In genomic region chr5:177440211-177440989, GRCh38 we compare ENCODE assay signal across 15 cellular contexts. TPM values are rescaled to one million over a fixed set of nuclear protein-coding genes. Genes with fewer than 3 reads are reported as not detected.
A peak's percentile ranks its signal among the peaks of the same experiment; 100 is the strongest.
DNase-seq lines count a peak whose midpoint lies in the region; ATAC-seq, FAIRE-seq and TF ChIP-seq lines count a peak whose summit lies in the region.
"Had no signal": no experiment of that assay in that cellular context is flagged by ENCODE, and none has a peak within 500 bp of the region (broad histone marks: within the 10 kb centered on the region; RNA-seq: fewer than 3 reads in every experiment).

No MANE protein-coding gene starts in this region.

- H3K9me3 ChIP-seq in BLaER1 (no peaks in the 10 kb centered on the region), MG63 (no peaks in the 10 kb centered on the region), HepG2 (ENCODE audit: low read length) (no peaks in the 10 kb centered on the region), left ventricle myocardium inferior (replicated peaks) (no peaks in the 10 kb centered on the region), heart right ventricle (no peaks in the 10 kb centered on the region)
- H3K9me3 ChIP-seq: Peyer's patch, right atrium auricular region had no signal

- TF ChIP-seq POLR2A in HepG2 (IDR thresholded peaks at IDR 0.05; ENCODE audit: insufficient read depth in 1 of 2, low read depth in 2 of 2, low read length in 2 of 2): no peak; a peak in 1 of 4 replicates

- H3K56ac ChIP-seq in mesendoderm (ENCODE audit: low read length): no peak overlapping the region

- no peak overlapping the region for H2BK15ac ChIP-seq in mesendoderm (replicated peaks; ENCODE audit: low read depth)

- TF ChIP-seq CTCF in HepG2 (CRISPR knock-in tag; IDR thresholded peaks at IDR 0.05) (no peak), left ventricle myocardium inferior (IDR thresholded peaks at IDR 0.05; ENCODE audit: borderline replicate concordance) (no peak), heart right ventricle (IDR thresholded peaks at IDR 0.05) (no peak)

- 98% methylated on average over 15 of the region's 24 CpGs for WGBS in HepG2 (ENCODE audit: low lambda C conversion rate)
- WGBS in heart right ventricle, 2 donors: 90 to 94% methylated on average over 24 of the region's 24 CpGs
- WGBS in mesendoderm (ENCODE audit: extremely low coverage, insufficient coverage, low lambda C conversion rate): no CpG with 5 or more reads among the region's 24 CpGs

- H3K36me3 ChIP-seq in BLaER1: peaks cover 86% of the 10 kb centered on the region
- peaks cover 96% of the 10 kb centered on the region for H3K36me3 ChIP-seq in MG63
- H3K36me3 ChIP-seq in HepG2 (replicated peaks in 1 of 2; ENCODE audit: control insufficient read depth in 1 of 2, insufficient read depth in 2 of 2, low read length in 2 of 2): peaks cover 8 to 16% of the 10 kb centered on the region in 2 experiments; a peak in 4 of 5 replicates
- H3K36me3 ChIP-seq in left ventricle myocardium inferior: peaks cover 52% of the 10 kb centered on the region
- H3K36me3 ChIP-seq in heart right ventricle: peaks cover 0 to 77% (median 12%) of the 10 kb centered on the region in 9 donors
- peaks cover 1% of the 10 kb centered on the region for H3K36me3 ChIP-seq in mesendoderm (ENCODE audit: control insufficient read depth, insufficient read depth, low read length)

- TF ChIP-seq EP300 in HepG2 (IDR thresholded peaks at IDR 0.05; ENCODE audit: low read depth in 2 of 2, low read length in 2 of 2) (no peak), HepG2 (CRISPR knock-in tag; IDR thresholded peaks at IDR 0.05; ENCODE audit: borderline replicate concordance) (no peak)

- FAIRE-seq in HepG2 (lab: Jason Lieb, UNC): no peak
- FAIRE-seq: urothelium cell line had no signal

- TF ChIP-seq RAD21 in HepG2 (CRISPR knock-in tag; IDR thresholded peaks at IDR 0.05): no peak

- H3K23ac ChIP-seq in mesendoderm (ENCODE audit: low read length): no peak overlapping the region

- H3K4ac ChIP-seq in mesendoderm (ENCODE audit: low read depth, low read length): no peak overlapping the region

- no peaks in the 10 kb centered on the region for H3K79me1 ChIP-seq in mesendoderm (ENCODE audit: low read length)

- no TSS peak for BruUV-seq in HepG2 (replicated peaks; lab: Mats Ljungman, UMichigan)

- intact Hi-C loops in HepG2 (cut with micrococcal nuclease; ENCODE audit: unreplicated experiment) (no loop called here), left ventricle myocardium superior (cut with micrococcal nuclease) (no loop called here), left ventricle myocardium inferior (cut with micrococcal nuclease) (no loop called here), heart right ventricle (cut with DNase I) (no loop called here)

- no peak overlapping the region for H3K4me3 ChIP-seq in BLaER1
- no peak overlapping the region for H3K4me3 ChIP-seq in MG63
- no peak overlapping the region for H3K4me3 ChIP-seq in HepG2 (replicated peaks in 1 of 3; ENCODE audit: insufficient read depth in 1 of 3, low read depth in 2 of 3, low read length in 3 of 3)
- H3K4me3 ChIP-seq in left ventricle myocardium inferior: no peak overlapping the region
- H3K4me3 ChIP-seq in heart right ventricle: no peak overlapping the region
- no peak overlapping the region for H3K4me3 ChIP-seq in mesendoderm (ENCODE audit: low read length)
- H3K4me3 ChIP-seq: Peyer's patch, right atrium auricular region had no signal

- no peak overlapping the region for H4K5ac ChIP-seq in mesendoderm (ENCODE audit: low read length)

- peaks cover 36% of the 10 kb centered on the region for H3K4me1 ChIP-seq in BLaER1
- peaks cover 30% of the 10 kb centered on the region for H3K4me1 ChIP-seq in HepG2 (ENCODE audit: insufficient read depth, low read length)
- no peaks in the 10 kb centered on the region for H3K4me1 ChIP-seq in left ventricle myocardium inferior
- H3K4me1 ChIP-seq in heart right ventricle: peaks cover 0 to 7% (median 0%) of the 10 kb centered on the region in 9 donors
- no peaks in the 10 kb centered on the region for H3K4me1 ChIP-seq in mesendoderm (ENCODE audit: control insufficient read depth, low read depth, low read length)
- H3K4me1 ChIP-seq: right atrium auricular region had no signal

- ATAC-seq in HepG2 (no peak), left ventricle myocardium superior (no peak), heart right ventricle (no peak)

- H3K27me3 ChIP-seq in BLaER1: no peaks in the 10 kb centered on the region
- no peaks in the 10 kb centered on the region for H3K27me3 ChIP-seq in MG63
- H3K27me3 ChIP-seq in HepG2 (ENCODE audit: control insufficient read depth in 1 of 2, insufficient read depth in 2 of 2, low read length in 2 of 2): no peaks in the 10 kb centered on the region
- H3K27me3 ChIP-seq in left ventricle myocardium inferior (ENCODE audit: low read depth): no peaks in the 10 kb centered on the region
- peaks cover 0 to under 1% (median 0%) of the 10 kb centered on the region in 7 donors for H3K27me3 ChIP-seq in heart right ventricle
- H3K27me3 ChIP-seq in mesendoderm (ENCODE audit: insufficient read depth, low read length, poor library complexity): no peaks in the 10 kb centered on the region
- H3K27me3 ChIP-seq: Peyer's patch, right atrium auricular region had no signal

- no peak overlapping the region for H2BK120ac ChIP-seq in mesendoderm (ENCODE audit: low read depth, low read length)

- POLR2A ChIA-PET in HepG2 (lab: Yijun Ruan, JAX): interaction anchor here (1.3 to 2.0 kb wide), 2 partner anchors 14 to 15 kb away, joined by 3 to 8 read pairs; partner anchors contain the start of gene GRK6

- CTCF ChIA-PET in HepG2 (lab: Yijun Ruan, JAX; ENCODE audit: low intra/inter-chr PET ratio, low total read pairs): no interaction called here

- H4K20me1 ChIP-seq in BLaER1: peaks cover 9% of the 10 kb centered on the region; the same call in 1 of the 2 replicates
- H4K20me1 ChIP-seq in HepG2 (ENCODE audit: insufficient read depth, low read length): peaks cover 2% of the 10 kb centered on the region; the same call in 1 of the 2 replicates

- H2BK5ac ChIP-seq in mesendoderm (ENCODE audit: low read length): no peak overlapping the region

- H3K9ac ChIP-seq in BLaER1 (0 out of 2 replicates have a peak overlapping the region, but pooled peaks have one; percentile 34), HepG2 (ENCODE audit: insufficient read depth, low read depth, low read length) (no peak overlapping the region), mesendoderm (ENCODE audit: low read length) (no peak overlapping the region)

- no peaks in the 10 kb centered on the region for H3K79me2 ChIP-seq in HepG2 (ENCODE audit: insufficient read depth, low read length)
- H3K79me2 ChIP-seq in mesendoderm (ENCODE audit: control insufficient read depth, insufficient read depth, low read length): no peaks in the 10 kb centered on the region

- no peak overlapping the region for H2AK5ac ChIP-seq in mesendoderm (ENCODE audit: low read length)

- H3K18ac ChIP-seq in mesendoderm (ENCODE audit: low read length): no peak overlapping the region

- peak overlapping the region; percentile 41; the same call in 1 of the 2 replicates for H3K27ac ChIP-seq in BLaER1
- no peak overlapping the region for H3K27ac ChIP-seq in HepG2 (ENCODE audit: extremely low read length, insufficient read depth, low read length)
- H3K27ac ChIP-seq in left ventricle myocardium inferior (replicated peaks): no peak overlapping the region
- H3K27ac ChIP-seq in heart right ventricle: peak overlapping the region in 1 of 10 donors; percentile 0
- no peak overlapping the region for H3K27ac ChIP-seq in mesendoderm (ENCODE audit: low read depth, low read length)
- H3K27ac ChIP-seq: Peyer's patch, right atrium auricular region had no signal

- no peak overlapping the region for H2AFZ ChIP-seq in HepG2 (ENCODE audit: low read length)

- no peak overlapping the region for H4K8ac ChIP-seq in mesendoderm (ENCODE audit: low read depth, low read length)

- H3K4me2 ChIP-seq in BLaER1: peak overlapping the region; percentile 19; the same call in 1 of the 2 replicates
- no peak overlapping the region for H3K4me2 ChIP-seq in HepG2 (ENCODE audit: low read depth, low read length)
- H3K4me2 ChIP-seq in mesendoderm (ENCODE audit: low read length): no peak overlapping the region

- in situ Hi-C loops in HepG2 (cut with HindIII; ENCODE audit: extremely low pct_ligation_motif_present, low pct_unique_long_range_greater_than_20kb): no loop called here

- DNase-seq in MG63 (peak; percentile 17), HepG2 (ENCODE audit: low spot score) (no peak), left ventricle myocardium superior (no peak), left ventricle myocardium inferior (no peak), heart right ventricle (no peak), mesendoderm (no peak)
- DNase-seq in activated T-cell treated with anti-CD3 and anti-CD28 coated beads, Interleukin-2, amount 50 U/mL, for 1 hour: peak; percentile 51
- DNase-seq: hypothalamus, NCI-H2171 treated with DMSO at 0.1 percent for 48 hours had no signal

RNA-seq across cellular contexts. Expression of gene PRR7, which starts 6.2 kb away (rescaled TPM):
- total RNA-seq in MG63 (2014; rRNA removed; shearing (Covaris generic); ENCODE audit: low replicate concordance): 61.4 and 68.2 TPM in 2 replicates
- total RNA-seq in HepG2 (2016; rRNA removed; fragmentation: Illumina TruSeq; extraction: Trizol) (3.9 and 5.0 TPM in 2 replicates), left ventricle myocardium superior (0.40 TPM), left ventricle myocardium inferior (2.1 TPM), heart right ventricle (1 to 10 TPM in 9 of 10 donors, under 1 TPM in 1; 0.97 to 2.9 (median 1.9) TPM)
- total RNA-seq in HepG2 (2016; cell fraction: cytosol; rRNA removed; fragmentation: Illumina TruSeq; extraction: Trizol; ENCODE audit: low read depth): 16.0 and 17.8 TPM in 2 replicates
- total RNA-seq in HepG2 (2016; cell fraction: insoluble cytoplasmic fraction; rRNA removed; fragmentation: Illumina TruSeq; extraction: Trizol): 3.2 and 5.8 TPM in 2 replicates
- total RNA-seq in HepG2 (2016; cell fraction: membrane; rRNA removed; fragmentation: Illumina TruSeq; extraction: Trizol): 13.3 and 19.1 TPM in 2 replicates
- total RNA-seq in HepG2 (2016; cell fraction: nucleus; rRNA removed; fragmentation: Illumina TruSeq; extraction: Trizol): 2.0 and 2.5 TPM in 2 replicates
- polyA plus RNA-seq in HepG2 (2011; rRNA removed) (4.8 and 6.7 TPM in 2 replicates), heart right ventricle (1 to 10 TPM; 1.8 to 2.7 TPM)
- polyA plus RNA-seq in HepG2 (2011; cell fraction: cytosol; rRNA removed): 6.4 and 16.7 TPM in 2 replicates
- 14.7 and 21.3 TPM in 2 replicates for polyA plus RNA-seq in HepG2 (2011; cell fraction: nucleus; rRNA removed)
- polyA plus RNA-seq in HepG2 (2012): 1.5 and 3.1 TPM in 2 replicates
- 20.2 and 21.6 TPM in 2 replicates for polyA plus RNA-seq in HepG2 (2016; cell fraction: cytosol; fragmentation: Illumina TruSeq; extraction: Trizol; ENCODE audit: low read depth)
- polyA plus RNA-seq in HepG2 (2016; cell fraction: insoluble cytoplasmic fraction; fragmentation: Illumina TruSeq; extraction: Trizol; ENCODE audit: low read depth): 4.9 and 5.8 TPM in 2 replicates
- 16.9 and 17.7 TPM in 2 replicates for polyA plus RNA-seq in HepG2 (2016; cell fraction: membrane; fragmentation: Illumina TruSeq; extraction: Trizol; ENCODE audit: low read depth)
- polyA plus RNA-seq in HepG2 (2016; cell fraction: nucleus; fragmentation: Illumina TruSeq; extraction: Trizol; ENCODE audit: insufficient read depth, low read depth): 5.8 and 6.9 TPM in 2 replicates
- 0.94 and 6.4 TPM in 2 replicates for polyA minus RNA-seq in HepG2 (2011; rRNA and poly(A)+ RNA removed; ENCODE audit: low replicate concordance)
- polyA minus RNA-seq in HepG2 (2011; cell fraction: cytosol; rRNA and poly(A)+ RNA removed): 3.2 and 5.0 TPM in 2 replicates
- 1.1 and 1.4 TPM in 2 replicates for polyA minus RNA-seq in HepG2 (2011; cell fraction: nucleus; rRNA and poly(A)+ RNA removed)
- polyA plus RNA-seq in mesendoderm (2013, experiment 1 of 2): 2.6 TPM
- 2.9 TPM for polyA plus RNA-seq in mesendoderm (2013, experiment 2 of 2)

RNA-seq across cellular contexts. Expression of gene GRK6, which starts 13.9 kb away (rescaled TPM):
- total RNA-seq in MG63 (2014; rRNA removed; shearing (Covaris generic); ENCODE audit: low replicate concordance): 62.4 and 127 TPM in 2 replicates
- total RNA-seq in HepG2 (2016; rRNA removed; fragmentation: Illumina TruSeq; extraction: Trizol): 16.1 and 19.9 TPM in 2 replicates
- total RNA-seq in HepG2 (2016; cell fraction: cytosol; rRNA removed; fragmentation: Illumina TruSeq; extraction: Trizol; ENCODE audit: low read depth): 21.2 and 25.1 TPM in 2 replicates
- total RNA-seq in HepG2 (2016; cell fraction: insoluble cytoplasmic fraction; rRNA removed; fragmentation: Illumina TruSeq; extraction: Trizol): 15.7 and 20.8 TPM in 2 replicates
- 43.3 and 44.5 TPM in 2 replicates for total RNA-seq in HepG2 (2016; cell fraction: membrane; rRNA removed; fragmentation: Illumina TruSeq; extraction: Trizol)
- total RNA-seq in HepG2 (2016; cell fraction: nucleus; rRNA removed; fragmentation: Illumina TruSeq; extraction: Trizol): 15.6 TPM in 2 replicates
- 13.2 and 17.4 TPM in 2 replicates for polyA plus RNA-seq in HepG2 (2011; rRNA removed)
- 16.2 and 19.6 TPM in 2 replicates for polyA plus RNA-seq in HepG2 (2011; cell fraction: cytosol; rRNA removed)
- 21.6 and 24.6 TPM in 2 replicates for polyA plus RNA-seq in HepG2 (2011; cell fraction: nucleus; rRNA removed)
- 16.7 and 17.5 TPM in 2 replicates for polyA plus RNA-seq in HepG2 (2012)
- polyA plus RNA-seq in HepG2 (2016; cell fraction: cytosol; fragmentation: Illumina TruSeq; extraction: Trizol; ENCODE audit: low read depth): 36.3 and 37.2 TPM in 2 replicates
- 20.6 and 21.6 TPM in 2 replicates for polyA plus RNA-seq in HepG2 (2016; cell fraction: insoluble cytoplasmic fraction; fragmentation: Illumina TruSeq; extraction: Trizol; ENCODE audit: low read depth)
- polyA plus RNA-seq in HepG2 (2016; cell fraction: membrane; fragmentation: Illumina TruSeq; extraction: Trizol; ENCODE audit: low read depth): 45.6 and 48.4 TPM in 2 replicates
- polyA plus RNA-seq in HepG2 (2016; cell fraction: nucleus; fragmentation: Illumina TruSeq; extraction: Trizol; ENCODE audit: insufficient read depth, low read depth): 22.8 and 26.4 TPM in 2 replicates
- polyA minus RNA-seq in HepG2 (2011; rRNA and poly(A)+ RNA removed; ENCODE audit: low replicate concordance): 11.2 and 22.9 TPM in 2 replicates
- 13.6 and 15.1 TPM in 2 replicates for polyA minus RNA-seq in HepG2 (2011; cell fraction: cytosol; rRNA and poly(A)+ RNA removed)
- polyA minus RNA-seq in HepG2 (2011; cell fraction: nucleus; rRNA and poly(A)+ RNA removed): 19.2 and 24.9 TPM in 2 replicates
- total RNA-seq in left ventricle myocardium superior: 17.6 TPM
- 15.6 TPM for total RNA-seq in left ventricle myocardium inferior
- 10 to 100 TPM; 11.8 to 21.2 (median 15.2) TPM for total RNA-seq in heart right ventricle
- polyA plus RNA-seq in heart right ventricle: 10 to 100 TPM in 1 of 2 donors, 1 to 10 TPM in 1; 6.7 to 22.9 TPM
- 20.9 TPM for polyA plus RNA-seq in mesendoderm (2013, experiment 1 of 2)
- polyA plus RNA-seq in mesendoderm (2013, experiment 2 of 2): 21.1 TPM

RNA-seq across cellular contexts. Expression of gene F12, which starts 31.0 kb away (rescaled TPM):
- total RNA-seq in MG63 (2014; rRNA removed; shearing (Covaris generic); ENCODE audit: low replicate concordance): 1.3 and 2.3 TPM in 2 replicates
- total RNA-seq in HepG2 (2016; rRNA removed; fragmentation: Illumina TruSeq; extraction: Trizol) (1.3 and 3.0 TPM in 2 replicates), left ventricle myocardium superior (not detected), left ventricle myocardium inferior (not detected), heart right ventricle (under 1 TPM in 1 of 10 donors, not detected in 9; 0.25 TPM)
- 1.9 and 3.1 TPM in 2 replicates for total RNA-seq in HepG2 (2016; cell fraction: cytosol; rRNA removed; fragmentation: Illumina TruSeq; extraction: Trizol; ENCODE audit: low read depth)
- total RNA-seq in HepG2 (2016; cell fraction: insoluble cytoplasmic fraction; rRNA removed; fragmentation: Illumina TruSeq; extraction: Trizol): 1.4 and 3.6 TPM in 2 replicates
- total RNA-seq in HepG2 (2016; cell fraction: membrane; rRNA removed; fragmentation: Illumina TruSeq; extraction: Trizol): 2.4 and 3.3 TPM in 2 replicates
- 2.3 and 3.0 TPM in 2 replicates for total RNA-seq in HepG2 (2016; cell fraction: nucleus; rRNA removed; fragmentation: Illumina TruSeq; extraction: Trizol)
- polyA plus RNA-seq in HepG2 (2011; rRNA removed) (2.5 and 3.1 TPM in 2 replicates), heart right ventricle (under 1 TPM; 0.28 to 0.37 TPM)
- polyA plus RNA-seq in HepG2 (2011; cell fraction: cytosol; rRNA removed): 1.5 and 3.0 TPM in 2 replicates
- 27.2 and 32.3 TPM in 2 replicates for polyA plus RNA-seq in HepG2 (2011; cell fraction: nucleus; rRNA removed)
- polyA plus RNA-seq in HepG2 (2012): 3.6 and 10.3 TPM in 2 replicates
- polyA plus RNA-seq in HepG2 (2016; cell fraction: cytosol; fragmentation: Illumina TruSeq; extraction: Trizol; ENCODE audit: low read depth): 3.7 and 5.9 TPM in 2 replicates
- polyA plus RNA-seq in HepG2 (2016; cell fraction: insoluble cytoplasmic fraction; fragmentation: Illumina TruSeq; extraction: Trizol; ENCODE audit: low read depth): 1.6 and 2.3 TPM in 2 replicates
- polyA plus RNA-seq in HepG2 (2016; cell fraction: membrane; fragmentation: Illumina TruSeq; extraction: Trizol; ENCODE audit: low read depth): 3.4 and 5.0 TPM in 2 replicates
- 6.6 and 9.9 TPM in 2 replicates for polyA plus RNA-seq in HepG2 (2016; cell fraction: nucleus; fragmentation: Illumina TruSeq; extraction: Trizol; ENCODE audit: insufficient read depth, low read depth)
- 2.5 and 2.6 TPM in 2 replicates for polyA minus RNA-seq in HepG2 (2011; rRNA and poly(A)+ RNA removed; ENCODE audit: low replicate concordance)
- polyA minus RNA-seq in HepG2 (2011; cell fraction: cytosol; rRNA and poly(A)+ RNA removed): 0.30 and 1.2 TPM in 2 replicates
- 1.0 and 1.7 TPM in 2 replicates for polyA minus RNA-seq in HepG2 (2011; cell fraction: nucleus; rRNA and poly(A)+ RNA removed)
- polyA plus RNA-seq in mesendoderm (2013, experiment 1 of 2): 0.24 TPM
- polyA plus RNA-seq in mesendoderm (2013, experiment 2 of 2): 0.25 TPM
- total RNA-seq: mesenteric fat pad had no signal

RNA-seq across cellular contexts. Expression of gene DBN1, which starts 33.0 kb away (rescaled TPM):
- 245 and 334 TPM in 2 replicates for total RNA-seq in MG63 (2014; rRNA removed; shearing (Covaris generic); ENCODE audit: low replicate concordance)
- total RNA-seq in HepG2 (2016; rRNA removed; fragmentation: Illumina TruSeq; extraction: Trizol): 15.7 and 37.3 TPM in 2 replicates
- total RNA-seq in HepG2 (2016; cell fraction: cytosol; rRNA removed; fragmentation: Illumina TruSeq; extraction: Trizol; ENCODE audit: low read depth): 6.9 and 9.3 TPM in 2 replicates
- total RNA-seq in HepG2 (2016; cell fraction: insoluble cytoplasmic fraction; rRNA removed; fragmentation: Illumina TruSeq; extraction: Trizol): 12.8 and 37.5 TPM in 2 replicates
- 12.9 and 15.2 TPM in 2 replicates for total RNA-seq in HepG2 (2016; cell fraction: membrane; rRNA removed; fragmentation: Illumina TruSeq; extraction: Trizol)
- total RNA-seq in HepG2 (2016; cell fraction: nucleus; rRNA removed; fragmentation: Illumina TruSeq; extraction: Trizol): 33.8 and 39.3 TPM in 2 replicates
- 27.0 and 30.9 TPM in 2 replicates for polyA plus RNA-seq in HepG2 (2011; rRNA removed)
- 14.1 and 18.1 TPM in 2 replicates for polyA plus RNA-seq in HepG2 (2011; cell fraction: cytosol; rRNA removed)
- polyA plus RNA-seq in HepG2 (2011; cell fraction: nucleus; rRNA removed): 167 and 276 TPM in 2 replicates
- polyA plus RNA-seq in HepG2 (2012): 16.5 and 21.1 TPM in 2 replicates
- polyA plus RNA-seq in HepG2 (2016; cell fraction: cytosol; fragmentation: Illumina TruSeq; extraction: Trizol; ENCODE audit: low read depth): 7.2 and 8.7 TPM in 2 replicates
- polyA plus RNA-seq in HepG2 (2016; cell fraction: insoluble cytoplasmic fraction; fragmentation: Illumina TruSeq; extraction: Trizol; ENCODE audit: low read depth): 16.0 and 21.2 TPM in 2 replicates
- 11.4 and 15.4 TPM in 2 replicates for polyA plus RNA-seq in HepG2 (2016; cell fraction: membrane; fragmentation: Illumina TruSeq; extraction: Trizol; ENCODE audit: low read depth)
- 72.9 and 77.5 TPM in 2 replicates for polyA plus RNA-seq in HepG2 (2016; cell fraction: nucleus; fragmentation: Illumina TruSeq; extraction: Trizol; ENCODE audit: insufficient read depth, low read depth)
- polyA minus RNA-seq in HepG2 (2011; rRNA and poly(A)+ RNA removed; ENCODE audit: low replicate concordance): 30.4 and 47.5 TPM in 2 replicates
- polyA minus RNA-seq in HepG2 (2011; cell fraction: cytosol; rRNA and poly(A)+ RNA removed): 13.2 and 16.4 TPM in 2 replicates
- 42.1 and 43.0 TPM in 2 replicates for polyA minus RNA-seq in HepG2 (2011; cell fraction: nucleus; rRNA and poly(A)+ RNA removed)
- total RNA-seq in left ventricle myocardium superior: 22.4 TPM
- total RNA-seq in left ventricle myocardium inferior: 21.8 TPM
- 10 to 100 TPM; 13.1 to 52.9 (median 19.1) TPM for total RNA-seq in heart right ventricle
- polyA plus RNA-seq in heart right ventricle: 10 to 100 TPM; 19.2 to 31.5 TPM
- 305 TPM for polyA plus RNA-seq in mesendoderm (2013, experiment 1 of 2)
- polyA plus RNA-seq in mesendoderm (2013, experiment 2 of 2): 309 TPM

RNA-seq across cellular contexts. Expression of gene PFN3, which starts 39.9 kb away (rescaled TPM):
- not detected in 2 replicates for total RNA-seq in MG63 (2014; rRNA removed; shearing (Covaris generic); ENCODE audit: low replicate concordance)
- total RNA-seq in HepG2 (2016; rRNA removed; fragmentation: Illumina TruSeq; extraction: Trizol) (not detected in 2 replicates), left ventricle myocardium superior (not detected), left ventricle myocardium inferior (not detected), heart right ventricle (not detected)
- not detected in 2 replicates for total RNA-seq in HepG2 (2016; cell fraction: cytosol; rRNA removed; fragmentation: Illumina TruSeq; extraction: Trizol; ENCODE audit: low read depth)
- not detected in 2 replicates for total RNA-seq in HepG2 (2016; cell fraction: insoluble cytoplasmic fraction; rRNA removed; fragmentation: Illumina TruSeq; extraction: Trizol)
- total RNA-seq in HepG2 (2016; cell fraction: membrane; rRNA removed; fragmentation: Illumina TruSeq; extraction: Trizol): not detected in 2 replicates
- not detected in 2 replicates for total RNA-seq in HepG2 (2016; cell fraction: nucleus; rRNA removed; fragmentation: Illumina TruSeq; extraction: Trizol)
- polyA plus RNA-seq in HepG2 (2011; rRNA removed) (not detected in 2 replicates), heart right ventricle (not detected)
- not detected in 2 replicates for polyA plus RNA-seq in HepG2 (2011; cell fraction: cytosol; rRNA removed)
- polyA plus RNA-seq in HepG2 (2011; cell fraction: nucleus; rRNA removed): not detected in 2 replicates
- not detected in 2 replicates for polyA plus RNA-seq in HepG2 (2012)
- not detected in 2 replicates for polyA plus RNA-seq in HepG2 (2016; cell fraction: cytosol; fragmentation: Illumina TruSeq; extraction: Trizol; ENCODE audit: low read depth)
- polyA plus RNA-seq in HepG2 (2016; cell fraction: insoluble cytoplasmic fraction; fragmentation: Illumina TruSeq; extraction: Trizol; ENCODE audit: low read depth): not detected in 2 replicates
- polyA plus RNA-seq in HepG2 (2016; cell fraction: membrane; fragmentation: Illumina TruSeq; extraction: Trizol; ENCODE audit: low read depth): not detected in 2 replicates
- polyA plus RNA-seq in HepG2 (2016; cell fraction: nucleus; fragmentation: Illumina TruSeq; extraction: Trizol; ENCODE audit: insufficient read depth, low read depth): not detected in 2 replicates
- not detected in 2 replicates for polyA minus RNA-seq in HepG2 (2011; rRNA and poly(A)+ RNA removed; ENCODE audit: low replicate concordance)
- polyA minus RNA-seq in HepG2 (2011; cell fraction: cytosol; rRNA and poly(A)+ RNA removed): not detected in 2 replicates
- not detected in 2 replicates for polyA minus RNA-seq in HepG2 (2011; cell fraction: nucleus; rRNA and poly(A)+ RNA removed)
- not detected for polyA plus RNA-seq in mesendoderm (2013, experiment 1 of 2)
- polyA plus RNA-seq in mesendoderm (2013, experiment 2 of 2): not detected
- total RNA-seq: mesenteric fat pad, Peyer's patch, right atrium auricular region had no signal
- polyA plus RNA-seq: BJ had no signal

Comparison
In these comparisons a context has a peak if more than half of its experiments do, and no peak if none do; other contexts are left out.
1. DNase-seq: peak in MG63 (single experiment) and activated T-cell treated with anti-CD3 and anti-CD28 coated beads, Interleukin-2, amount 50 U/mL, for 1 hour (single experiment); none in HepG2 (single experiment), left ventricle myocardium superior (single experiment), left ventricle myocardium inferior (single experiment), heart right ventricle (0 of 2) and mesendoderm (single experiment).